In the genomic region with DNA sequence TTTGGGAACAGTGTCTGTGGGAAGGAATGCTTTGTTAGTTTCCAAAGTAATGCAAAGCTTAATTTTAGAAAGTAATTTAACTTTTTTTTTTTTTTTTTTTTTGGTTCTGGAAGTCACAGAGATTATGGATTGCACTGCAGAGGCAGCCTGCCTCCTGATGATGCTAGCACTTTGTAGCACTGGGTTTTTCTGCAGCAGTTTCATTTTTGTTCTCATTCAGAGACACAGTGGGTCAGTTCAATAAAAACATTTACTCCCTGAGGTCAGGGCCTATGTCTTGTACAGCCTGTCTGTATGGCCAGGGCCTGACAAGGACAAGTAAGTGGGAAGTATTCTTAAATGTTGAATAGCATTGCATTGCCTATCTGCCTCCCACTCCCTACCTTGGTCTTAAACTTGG, we compare ENCODE assay signal across 33 cellular contexts. TPM values are rescaled to one million over a fixed set of nuclear protein-coding genes. Genes with fewer than 3 reads are reported as not detected.
DNase-seq lines count a peak whose midpoint lies in the region; ATAC-seq, FAIRE-seq and TF ChIP-seq lines count a peak whose summit lies in the region.
"Had no signal": no experiment of that assay in that cellular context is flagged by ENCODE, and none has a peak within 500 bp of the region (broad histone marks: within the 10 kb centered on the region; RNA-seq: fewer than 3 reads in every experiment).

No MANE protein-coding gene starts in this region.

- TF ChIP-seq RAD21 in liver (IDR thresholded peaks at IDR 0.05) (peak in 1 of 2 donors; percentile 3), HepG2 (CRISPR knock-in tag; IDR thresholded peaks at IDR 0.05) (no peak)

- H3K4me1 Mint-ChIP-seq in naive B cell, result peaks cover 14 to 19% (median 17%) of the 10 kb centered on the region in 3 donors

- ATAC-seq in HepG2 (no peak), naive B cell (ENCODE audit: low read depth in 2 of 2) (no peak), GM21619 (IDR thresholded peaks at IDR 0.05; ENCODE audit: unreplicated experiment) (no peak)
- ATAC-seq: activated T-helper 17 cell treated with anti-CD3 and anti-CD28 coated beads, Interleukin-2, amount 50 U/mL, for 72 hours; esophagus mucosa; left lung; naive thymus-derived CD8-positive, alpha-beta T cell had no signal

- no peak for TF ChIP-seq POLR2A in HepG2 (IDR thresholded peaks at IDR 0.05; ENCODE audit: insufficient read depth in 1 of 2, low read depth in 2 of 2, low read length in 2 of 2)
- no peak for TF ChIP-seq POLR2A in erythroblast (IDR thresholded peaks at IDR 0.05; ENCODE audit: low read length)

- H3K4me3 Mint-ChIP-seq in naive B cell, result no peak overlapping the region
- H3K4me3 Mint-ChIP-seq: activated naive CD4-positive, alpha-beta T cell treated with anti-CD3 and anti-CD28 coated beads, Interleukin-2, amount 10 ng/mL, durations not matched to agents 7 days and 5 days; B cell; mesothelial cell of epicardium; naive thymus-derived CD8-positive, alpha-beta T cell had no signal

- CTCF ChIA-PET in HepG2 (lab: Yijun Ruan, JAX; ENCODE audit: low intra/inter-chr PET ratio, low total read pairs), result no interaction called here

- peak overlapping the region in 5 of 6 donors; percentile 94 to 96 (median 96) for H3K27ac Mint-ChIP-seq in naive B cell
- H3K27ac Mint-ChIP-seq: activated naive CD4-positive, alpha-beta T cell treated with anti-CD3 and anti-CD28 coated beads, Interleukin-2, amount 10 ng/mL, durations not matched to agents 7 days and 5 days; mesothelial cell of epicardium had no signal

- H3K36me3 Mint-ChIP-seq in naive B cell, result no peaks in the 10 kb centered on the region
- H3K36me3 Mint-ChIP-seq: activated naive CD4-positive, alpha-beta T cell treated with anti-CD3 and anti-CD28 coated beads, Interleukin-2, amount 10 ng/mL, durations not matched to agents 7 days and 5 days; CD8-positive, alpha-beta memory T cell; mesothelial cell of epicardium; naive thymus-derived CD8-positive, alpha-beta T cell had no signal

- no peaks in the 10 kb centered on the region for H3K79me2 ChIP-seq in HepG2 (ENCODE audit: insufficient read depth, low read length)

- no peak overlapping the region for H3K4me2 ChIP-seq in HepG2 (ENCODE audit: low read depth, low read length)

- no TSS peak for BruUV-seq in HepG2 (replicated peaks; lab: Mats Ljungman, UMichigan)

- H3K9me3 Mint-ChIP-seq in naive B cell, result no peaks in the 10 kb centered on the region
- H3K9me3 Mint-ChIP-seq: activated naive CD4-positive, alpha-beta T cell treated with anti-CD3 and anti-CD28 coated beads, Interleukin-2, amount 10 ng/mL, durations not matched to agents 7 days and 5 days; activated T-helper 17 cell treated with anti-CD3 and anti-CD28 coated beads, Interleukin-2, amount 50 U/mL, for 72 hours; CD8-positive, alpha-beta memory T cell; mesothelial cell of epicardium; naive thymus-derived CD8-positive, alpha-beta T cell had no signal

- no peaks in the 10 kb centered on the region for H3K36me3 ChIP-seq in liver (ENCODE audit: control insufficient read depth in 4 of 4, insufficient read depth in 3 of 4, low read depth in 1 of 4, low read length in 3 of 4)
- no peaks in the 10 kb centered on the region for H3K36me3 ChIP-seq in HepG2 (replicated peaks in 1 of 2; ENCODE audit: control insufficient read depth in 1 of 2, insufficient read depth in 2 of 2, low read length in 2 of 2)
- H3K36me3 ChIP-seq: colonic mucosa, left lung, MG63 had no signal

- H3K9ac ChIP-seq in liver (ENCODE audit: low read depth in 1 of 2, low read length in 2 of 2) (no peak overlapping the region), HepG2 (ENCODE audit: insufficient read depth, low read depth, low read length) (no peak overlapping the region)

- no peaks in the 10 kb centered on the region for H4K20me1 ChIP-seq in HepG2 (ENCODE audit: insufficient read depth, low read length)

- no peak overlapping the region for H3K4me3 ChIP-seq in liver (ENCODE audit: low read depth in 1 of 3, low read length in 3 of 3)
- no peak overlapping the region for H3K4me3 ChIP-seq in HepG2 (replicated peaks in 1 of 3; ENCODE audit: insufficient read depth in 1 of 3, low read depth in 2 of 3, low read length in 3 of 3)
- no peak overlapping the region for H3K4me3 ChIP-seq in dorsolateral prefrontal cortex
- H3K4me3 ChIP-seq: colonic mucosa, left lung, MG63 had no signal

- no peak overlapping the region for H2AFZ ChIP-seq in HepG2 (ENCODE audit: low read length)

- FAIRE-seq in HepG2 (lab: Jason Lieb, UNC) (no peak), RCC 7860 (lab: Jason Lieb, UNC) (no peak)
- FAIRE-seq: H1, HTR-8/SVneo had no signal

- no peak for TF ChIP-seq EP300 in HepG2 (IDR thresholded peaks at IDR 0.05; ENCODE audit: low read depth in 2 of 2, low read length in 2 of 2)
- TF ChIP-seq EP300 in HepG2 (CRISPR knock-in tag; IDR thresholded peaks at IDR 0.05; ENCODE audit: borderline replicate concordance), result no peak

- no peak for DNase-seq in HepG2 (ENCODE audit: low spot score)
- DNase-seq in dorsolateral prefrontal cortex, result no peak
- no peak for DNase-seq in naive B cell
- DNase-seq in GM19238 (ENCODE audit: insufficient read length, low spot score), result no peak
- no peak for DNase-seq in RCC 7860 (ENCODE audit: low spot score)
- no peak for DNase-seq in erythroblast (lab: John Stamatoyannopoulos, UW)
- DNase-seq: ACHN; activated CD4-positive, alpha-beta T cell treated with anti-CD3 and anti-CD28 coated beads for 48 hours; activated naive CD4-positive, alpha-beta T cell treated with anti-CD3 and anti-CD28 coated beads, Interleukin-2, amount 10 ng/mL, durations not matched to agents 7 days and 5 days; amygdala; colonic mucosa; DMS 273 treated with DMSO at 0.1 percent for 48 hours; effector memory CD4-positive, alpha-beta T cell; foreskin melanocyte; KBM-7; left lung; MG63; naive thymus-derived CD8-positive, alpha-beta T cell; NCI-H1105 treated with DMSO at 0.1 percent for 48 hours; NCI-H187 treated with DMSO at 0.1 percent for 48 hours; NCI-H2171 treated with DMSO at 0.1 percent for 48 hours; NCI-H510A treated with DMSO at 0.1 percent for 48 hours; RPMI8226; stimulated activated naive CD4-positive, alpha-beta T cell had no signal

- H3K27ac ChIP-seq in liver (ENCODE audit: low read depth in 1 of 2, low read length in 2 of 2) (no peak overlapping the region), HepG2 (ENCODE audit: extremely low read length, insufficient read depth, low read length) (no peak overlapping the region), dorsolateral prefrontal cortex (peak overlapping the region in 48 of 59 donors; percentile 14 to 99 (median 89))
- H3K27ac ChIP-seq: colonic mucosa, left lung had no signal

- no peaks in the 10 kb centered on the region for H3K27me3 ChIP-seq in liver (ENCODE audit: control insufficient read depth in 4 of 4, insufficient read depth in 4 of 4, low read length in 3 of 4)
- peaks cover 0 to 5% of the 10 kb centered on the region in 2 experiments; a peak in 1 of 5 replicates for H3K27me3 ChIP-seq in HepG2 (ENCODE audit: control insufficient read depth in 1 of 2, insufficient read depth in 2 of 2, low read length in 2 of 2)
- no peaks in the 10 kb centered on the region for H3K27me3 ChIP-seq in dorsolateral prefrontal cortex
- H3K27me3 ChIP-seq: colonic mucosa, left lung, MG63 had no signal

- in situ Hi-C loops in HepG2 (cut with HindIII; ENCODE audit: extremely low pct_ligation_motif_present, low pct_unique_long_range_greater_than_20kb), result loop anchor here (5.0 kb wide), 1 partner anchor 135 kb away; no protein-coding TSS in a partner anchor

- intact Hi-C loops in HepG2 (cut with micrococcal nuclease; ENCODE audit: unreplicated experiment) (no loop called here), dorsolateral prefrontal cortex (cut with DNase I) (loop anchor here in 1 of 2 donors (10.0 kb wide), 2 partner anchors 212 to 462 kb away; partner anchors contain the start of genes GSK3B and LRRC58)

- POLR2A ChIA-PET in HepG2 (lab: Yijun Ruan, JAX), result interaction anchor here (1.1 kb wide), 1 partner anchor 39 kb away, joined by 3 read pairs; the partner anchor contains the start of gene NDUFB4

- TF ChIP-seq CTCF in liver (IDR thresholded peaks at IDR 0.05; ENCODE audit: low read depth, low read length, missing input control) (no peak), HepG2 (CRISPR knock-in tag; IDR thresholded peaks at IDR 0.05) (no peak), dorsolateral prefrontal cortex (IDR thresholded peaks at IDR 0.05 in 54 of 56, conservative IDR thresholded peaks at IDR 0.05 in 2 of 56; ENCODE audit: low read depth in 1 of 56, partially characterized antibody in 56 of 56) (no peak)

- H3K9me3 ChIP-seq in liver (ENCODE audit: control insufficient read depth in 4 of 4, low read length in 3 of 4), result no peaks in the 10 kb centered on the region
- no peaks in the 10 kb centered on the region for H3K9me3 ChIP-seq in HepG2 (ENCODE audit: low read length)
- H3K9me3 ChIP-seq: colonic mucosa, left lung, MG63 had no signal

- H3K27me3 Mint-ChIP-seq in naive B cell, result peaks cover 9 to 14% (median 13%) of the 10 kb centered on the region in 3 donors

- H3K4me1 ChIP-seq in liver (ENCODE audit: control insufficient read depth in 4 of 4, insufficient read depth in 4 of 4, low read length in 3 of 4) (peaks cover 25 to 64% (median 47%) of the 10 kb centered on the region in 4 donors), HepG2 (ENCODE audit: insufficient read depth, low read length) (peaks cover 35% of the 10 kb centered on the region)

RNA-seq across cellular contexts. Expression of gene NDUFB4, which starts 39.0 kb away (rescaled TPM):
- total RNA-seq in liver, result 10 to 100 TPM; 28.4 to 29.8 TPM
- polyA plus RNA-seq in liver, result 100 to 1,000 TPM; 124 to 269 TPM
- total RNA-seq in HepG2 (2016; rRNA removed; fragmentation: Illumina TruSeq; extraction: Trizol), result 115 and 117 TPM in 2 replicates
- 39.9 and 43.6 TPM in 2 replicates for total RNA-seq in HepG2 (2016; cell fraction: cytosol; rRNA removed; fragmentation: Illumina TruSeq; extraction: Trizol; ENCODE audit: low read depth)
- total RNA-seq in HepG2 (2016; cell fraction: insoluble cytoplasmic fraction; rRNA removed; fragmentation: Illumina TruSeq; extraction: Trizol), result 110 and 124 TPM in 2 replicates
- total RNA-seq in HepG2 (2016; cell fraction: membrane; rRNA removed; fragmentation: Illumina TruSeq; extraction: Trizol), result 33.6 and 35.8 TPM in 2 replicates
- 55.5 and 56.1 TPM in 2 replicates for total RNA-seq in HepG2 (2016; cell fraction: nucleus; rRNA removed; fragmentation: Illumina TruSeq; extraction: Trizol)
- polyA plus RNA-seq in HepG2 (2011; rRNA removed), result 114 and 116 TPM in 2 replicates
- 159 and 174 TPM in 2 replicates for polyA plus RNA-seq in HepG2 (2011; cell fraction: cytosol; rRNA removed)
- polyA plus RNA-seq in HepG2 (2011; cell fraction: nucleus; rRNA removed), result 62.2 and 63.2 TPM in 2 replicates
- 93.3 and 104 TPM in 2 replicates for polyA plus RNA-seq in HepG2 (2012)
- polyA plus RNA-seq in HepG2 (2016; cell fraction: cytosol; fragmentation: Illumina TruSeq; extraction: Trizol; ENCODE audit: low read depth), result 81.3 and 104 TPM in 2 replicates
- polyA plus RNA-seq in HepG2 (2016; cell fraction: insoluble cytoplasmic fraction; fragmentation: Illumina TruSeq; extraction: Trizol; ENCODE audit: low read depth), result 235 and 273 TPM in 2 replicates
- 63.4 and 67.0 TPM in 2 replicates for polyA plus RNA-seq in HepG2 (2016; cell fraction: membrane; fragmentation: Illumina TruSeq; extraction: Trizol; ENCODE audit: low read depth)
- 131 and 145 TPM in 2 replicates for polyA plus RNA-seq in HepG2 (2016; cell fraction: nucleus; fragmentation: Illumina TruSeq; extraction: Trizol; ENCODE audit: insufficient read depth, low read depth)
- 56.8 and 189 TPM in 2 replicates for polyA minus RNA-seq in HepG2 (2011; rRNA and poly(A)+ RNA removed; ENCODE audit: low replicate concordance)
- 65.4 and 78.7 TPM in 2 replicates for polyA minus RNA-seq in HepG2 (2011; cell fraction: cytosol; rRNA and poly(A)+ RNA removed)
- 34.8 and 40.0 TPM in 2 replicates for polyA minus RNA-seq in HepG2 (2011; cell fraction: nucleus; rRNA and poly(A)+ RNA removed)
- total RNA-seq in dorsolateral prefrontal cortex, result 100 to 1,000 TPM in 106 of 120 experiments, 10 to 100 TPM in 14; 75.5 to 170 (median 127) TPM
- 100 to 1,000 TPM; 192 to 261 (median 230) TPM for polyA plus RNA-seq in naive B cell (ENCODE audit: low read depth in 6 of 6)

Comparison
In these comparisons a context has a peak if more than half of its experiments do, and no peak if none do; other contexts are left out.
1. H3K27ac ChIP-seq: peak in dorsolateral prefrontal cortex (48 of 59); none in liver (0 of 2) and HepG2 (single experiment).